Comparison of ENCODE assay signal across 2 cellular contexts in the genomic region with DNA sequence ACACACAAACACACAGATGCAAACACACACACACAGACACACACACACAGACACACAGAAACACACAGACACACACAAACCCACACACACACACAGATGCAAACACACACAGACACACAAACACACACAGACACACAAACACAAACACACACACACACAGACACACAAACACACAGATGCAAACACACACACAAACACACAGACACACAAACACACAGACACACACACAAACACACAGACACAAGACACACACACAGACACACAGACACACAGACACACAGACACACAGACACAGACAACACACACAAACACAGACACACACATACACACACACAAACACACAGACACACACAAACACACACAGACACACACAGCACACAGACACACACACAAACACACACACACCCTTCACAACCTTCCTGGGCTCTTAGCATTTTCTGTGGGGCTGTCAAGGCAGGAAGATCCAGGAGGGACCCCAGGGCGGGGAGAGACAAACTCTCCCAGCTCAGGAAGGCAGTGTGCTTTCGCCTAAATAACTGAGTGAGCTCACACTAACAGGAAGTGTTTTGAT.
TF ChIP-seq lines count a peak whose summit lies in the region.

No MANE protein-coding gene starts in this region.

TF ChIP-seq in SK-N-SH treated with all-trans-retinoic acid at 6 μM for 48 hours, 23 proteins besides CTCF, POLR2A, EP300 and RAD21 (continued from another document):
- TF ChIP-seq ZNF565 (CRISPR knock-in tag; conservative IDR thresholded peaks at IDR 0.05; ENCODE audit: low read depth) (no peak), BACH2 (CRISPR knock-in tag; IDR thresholded peaks at IDR 0.05; ENCODE audit: borderline replicate concordance) (no peak), RARB (CRISPR knock-in tag; IDR thresholded peaks at IDR 0.05) (no peak), PPARA (CRISPR knock-in tag; IDR thresholded peaks at IDR 0.05; ENCODE audit: borderline replicate concordance) (no peak), ISL1 (CRISPR knock-in tag; IDR thresholded peaks at IDR 0.05) (no peak), ESRRG (CRISPR knock-in tag; IDR thresholded peaks at IDR 0.05) (no peak), CSDC2 (CRISPR knock-in tag; IDR thresholded peaks at IDR 0.05) (no peak), OSR1 (CRISPR knock-in tag; IDR thresholded peaks at IDR 0.05) (no peak), TCF4 (CRISPR knock-in tag; IDR thresholded peaks at IDR 0.05; ENCODE audit: borderline replicate concordance) (no peak), ZFP30 (CRISPR knock-in tag; IDR thresholded peaks at IDR 0.05) (no peak), ZFP3 (CRISPR knock-in tag; IDR thresholded peaks at IDR 0.05) (no peak), ARNTL (CRISPR knock-in tag; IDR thresholded peaks at IDR 0.05; ENCODE audit: borderline replicate concordance, low read depth) (no peak), ZC3H10 (CRISPR knock-in tag; IDR thresholded peaks at IDR 0.05) (no peak), TOX (CRISPR knock-in tag; IDR thresholded peaks at IDR 0.05; ENCODE audit: borderline replicate concordance) (no peak)
- TF ChIP-seq, protein P1, sequence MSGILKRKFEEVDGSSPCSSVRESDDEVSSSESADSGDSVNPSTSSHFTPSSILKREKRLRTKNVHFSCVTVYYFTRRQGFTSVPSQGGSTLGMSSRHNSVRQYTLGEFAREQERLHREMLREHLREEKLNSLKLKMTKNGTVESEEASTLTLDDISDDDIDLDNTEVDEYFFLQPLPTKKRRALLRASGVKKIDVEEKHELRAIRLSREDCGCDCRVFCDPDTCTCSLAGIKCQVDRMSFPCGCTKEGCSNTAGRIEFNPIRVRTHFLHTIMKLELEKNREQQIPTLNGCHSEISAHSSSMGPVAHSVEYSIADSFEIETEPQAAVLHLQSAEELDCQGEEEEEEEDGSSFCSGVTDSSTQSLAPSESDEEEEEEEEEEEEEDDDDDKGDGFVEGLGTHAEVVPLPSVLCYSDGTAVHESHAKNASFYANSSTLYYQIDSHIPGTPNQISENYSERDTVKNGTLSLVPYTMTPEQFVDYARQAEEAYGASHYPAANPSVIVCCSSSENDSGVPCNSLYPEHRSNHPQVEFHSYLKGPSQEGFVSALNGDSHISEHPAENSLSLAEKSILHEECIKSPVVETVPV (CRISPR knock-in tag; IDR thresholded peaks at IDR 0.05): no peak
- TF ChIP-seq, protein P2, sequence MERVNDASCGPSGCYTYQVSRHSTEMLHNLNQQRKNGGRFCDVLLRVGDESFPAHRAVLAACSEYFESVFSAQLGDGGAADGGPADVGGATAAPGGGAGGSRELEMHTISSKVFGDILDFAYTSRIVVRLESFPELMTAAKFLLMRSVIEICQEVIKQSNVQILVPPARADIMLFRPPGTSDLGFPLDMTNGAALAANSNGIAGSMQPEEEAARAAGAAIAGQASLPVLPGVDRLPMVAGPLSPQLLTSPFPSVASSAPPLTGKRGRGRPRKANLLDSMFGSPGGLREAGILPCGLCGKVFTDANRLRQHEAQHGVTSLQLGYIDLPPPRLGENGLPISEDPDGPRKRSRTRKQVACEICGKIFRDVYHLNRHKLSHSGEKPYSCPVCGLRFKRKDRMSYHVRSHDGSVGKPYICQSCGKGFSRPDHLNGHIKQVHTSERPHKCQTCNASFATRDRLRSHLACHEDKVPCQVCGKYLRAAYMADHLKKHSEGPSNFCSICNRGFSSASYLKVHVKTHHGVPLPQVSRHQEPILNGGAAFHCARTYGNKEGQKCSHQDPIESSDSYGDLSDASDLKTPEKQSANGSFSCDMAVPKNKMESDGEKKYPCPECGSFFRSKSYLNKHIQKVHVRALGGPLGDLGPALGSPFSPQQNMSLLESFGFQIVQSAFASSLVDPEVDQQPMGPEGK (CRISPR knock-in tag; IDR thresholded peaks at IDR 0.05; ENCODE audit: borderline replicate concordance): no peak
- TF ChIP-seq, protein P3, sequence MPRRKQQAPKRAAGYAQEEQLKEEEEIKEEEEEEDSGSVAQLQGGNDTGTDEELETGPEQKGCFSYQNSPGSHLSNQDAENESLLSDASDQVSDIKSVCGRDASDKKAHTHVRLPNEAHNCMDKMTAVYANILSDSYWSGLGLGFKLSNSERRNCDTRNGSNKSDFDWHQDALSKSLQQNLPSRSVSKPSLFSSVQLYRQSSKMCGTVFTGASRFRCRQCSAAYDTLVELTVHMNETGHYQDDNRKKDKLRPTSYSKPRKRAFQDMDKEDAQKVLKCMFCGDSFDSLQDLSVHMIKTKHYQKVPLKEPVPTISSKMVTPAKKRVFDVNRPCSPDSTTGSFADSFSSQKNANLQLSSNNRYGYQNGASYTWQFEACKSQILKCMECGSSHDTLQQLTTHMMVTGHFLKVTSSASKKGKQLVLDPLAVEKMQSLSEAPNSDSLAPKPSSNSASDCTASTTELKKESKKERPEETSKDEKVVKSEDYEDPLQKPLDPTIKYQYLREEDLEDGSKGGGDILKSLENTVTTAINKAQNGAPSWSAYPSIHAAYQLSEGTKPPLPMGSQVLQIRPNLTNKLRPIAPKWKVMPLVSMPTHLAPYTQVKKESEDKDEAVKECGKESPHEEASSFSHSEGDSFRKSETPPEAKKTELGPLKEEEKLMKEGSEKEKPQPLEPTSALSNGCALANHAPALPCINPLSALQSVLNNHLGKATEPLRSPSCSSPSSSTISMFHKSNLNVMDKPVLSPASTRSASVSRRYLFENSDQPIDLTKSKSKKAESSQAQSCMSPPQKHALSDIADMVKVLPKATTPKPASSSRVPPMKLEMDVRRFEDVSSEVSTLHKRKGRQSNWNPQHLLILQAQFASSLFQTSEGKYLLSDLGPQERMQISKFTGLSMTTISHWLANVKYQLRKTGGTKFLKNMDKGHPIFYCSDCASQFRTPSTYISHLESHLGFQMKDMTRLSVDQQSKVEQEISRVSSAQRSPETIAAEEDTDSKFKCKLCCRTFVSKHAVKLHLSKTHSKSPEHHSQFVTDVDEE (CRISPR knock-in tag; IDR thresholded peaks at IDR 0.05): no peak
- TF ChIP-seq, protein P4, sequence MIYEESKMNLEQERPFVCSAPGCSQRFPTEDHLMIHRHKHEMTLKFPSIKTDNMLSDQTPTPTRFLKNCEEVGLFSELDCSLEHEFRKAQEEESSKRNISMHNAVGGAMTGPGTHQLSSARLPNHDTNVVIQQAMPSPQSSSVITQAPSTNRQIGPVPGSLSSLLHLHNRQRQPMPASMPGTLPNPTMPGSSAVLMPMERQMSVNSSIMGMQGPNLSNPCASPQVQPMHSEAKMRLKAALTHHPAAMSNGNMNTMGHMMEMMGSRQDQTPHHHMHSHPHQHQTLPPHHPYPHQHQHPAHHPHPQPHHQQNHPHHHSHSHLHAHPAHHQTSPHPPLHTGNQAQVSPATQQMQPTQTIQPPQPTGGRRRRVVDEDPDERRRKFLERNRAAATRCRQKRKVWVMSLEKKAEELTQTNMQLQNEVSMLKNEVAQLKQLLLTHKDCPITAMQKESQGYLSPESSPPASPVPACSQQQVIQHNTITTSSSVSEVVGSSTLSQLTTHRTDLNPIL (CRISPR knock-in tag; IDR thresholded peaks at IDR 0.05; ENCODE audit: low read depth): no peak

TF ChIP-seq in SK-N-SH, 30 proteins besides CTCF, POLR2A, EP300 and RAD21:
- TF ChIP-seq, protein P5, sequence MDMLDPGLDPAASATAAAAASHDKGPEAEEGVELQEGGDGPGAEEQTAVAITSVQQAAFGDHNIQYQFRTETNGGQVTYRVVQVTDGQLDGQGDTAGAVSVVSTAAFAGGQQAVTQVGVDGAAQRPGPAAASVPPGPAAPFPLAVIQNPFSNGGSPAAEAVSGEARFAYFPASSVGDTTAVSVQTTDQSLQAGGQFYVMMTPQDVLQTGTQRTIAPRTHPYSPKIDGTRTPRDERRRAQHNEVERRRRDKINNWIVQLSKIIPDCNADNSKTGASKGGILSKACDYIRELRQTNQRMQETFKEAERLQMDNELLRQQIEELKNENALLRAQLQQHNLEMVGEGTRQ (IDR thresholded peaks at IDR 0.05; ENCODE audit: borderline replicate concordance, low read depth, low read length): no peak
TF ChIP-seq in SK-N-SH: peak in this region for 0.
